ENCODE assay signal across 18 cellular contexts in the genomic region with DNA sequence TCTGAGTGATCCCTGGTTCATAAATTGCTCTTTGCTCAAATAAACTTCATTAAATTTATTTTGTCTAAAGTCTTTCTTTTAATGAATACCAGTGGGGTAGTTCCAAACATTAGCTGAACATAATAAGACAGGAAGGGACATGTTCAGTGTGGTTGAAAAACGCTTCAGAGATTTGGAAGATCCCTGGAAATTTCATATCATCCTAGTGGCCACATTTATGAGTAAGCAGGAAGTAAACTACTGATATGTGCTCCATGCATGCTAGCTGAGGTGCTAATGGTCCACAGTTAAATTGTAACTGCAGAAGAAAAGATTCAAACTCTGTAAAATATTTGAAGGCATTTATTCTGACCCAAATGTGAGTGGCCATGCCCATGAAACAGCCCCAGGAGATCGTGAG.
DNase-seq lines count a peak whose midpoint lies in the region; FAIRE-seq and TF ChIP-seq lines count a peak whose summit lies in the region.
"Had no signal": no experiment of that assay in that cellular context is flagged by ENCODE, and none has a peak within 500 bp of the region (broad histone marks: within the 10 kb centered on the region; RNA-seq: fewer than 3 reads in every experiment).

No MANE protein-coding gene starts in this region.

- H4K20me1 ChIP-seq in SU-DHL-6 (ENCODE audit: low read depth, low read length) = no peaks in the 10 kb centered on the region

- H3K4me3 ChIP-seq in SU-DHL-6 (ENCODE audit: insufficient read depth, low read length, poor library complexity, severe bottlenecking) = no peak overlapping the region
- H3K4me3 ChIP-seq in small intestine (ENCODE audit: low read depth in 1 of 2, low read length in 2 of 2) = no peak overlapping the region
- H3K4me3 ChIP-seq: GM12878, K562 had no signal

- TF ChIP-seq CTCF in SU-DHL-6 (IDR thresholded peaks at IDR 0.05; ENCODE audit: insufficient read depth, low read length, poor library complexity, severe bottlenecking) = no peak

- no peak overlapping the region for H3K4me2 ChIP-seq in SU-DHL-6 (ENCODE audit: low read depth, low read length, poor library complexity, severe bottlenecking)

- no peaks in the 10 kb centered on the region for H3K9me2 ChIP-seq in SU-DHL-6 (replicated peaks; ENCODE audit: insufficient read depth, low read length)

- DNase-seq in NCI-H226 (peak; percentile 34), glomerular visceral epithelial cell (ENCODE audit: extremely low spot score) (peak; percentile 35), small intestine (peak; percentile 27), DMS79 (lab: John Stamatoyannopoulos, UW) (no peak), middle frontal gyrus (ENCODE audit: extremely low spot score, low spot score) (no peak)
- DNase-seq in activated effector memory CD4-positive, alpha-beta T cell treated with anti-CD3 and anti-CD28 coated beads, Interleukin-2, amount 50 U/mL, for 16 hours = no peak
- DNase-seq: CD4-positive, CD25-positive, alpha-beta regulatory T cell; DND-41; HCEC 1CT; NCI-H1436; NCI-H2029 treated with DMSO at 0.1 percent for 48 hours; NCI-H2171 treated with DMSO at 0.1 percent for 48 hours; NCI-H510A; NCI-H774 had no signal

- H3K27me3 ChIP-seq in SU-DHL-6 (ENCODE audit: low read length) (no peaks in the 10 kb centered on the region), small intestine (ENCODE audit: control insufficient read depth in 2 of 2, insufficient read depth in 2 of 2, low read length in 2 of 2) (no peaks in the 10 kb centered on the region)

- FAIRE-seq in small intestine (lab: Jason Lieb, UNC) = no peak
- FAIRE-seq: G401.6, GM12878, K562 had no signal

- H3K9ac ChIP-seq in SU-DHL-6 (ENCODE audit: low read length) = no peak overlapping the region

- H3K9me3 ChIP-seq in SU-DHL-6 (ENCODE audit: insufficient read depth, low read length) = no peaks in the 10 kb centered on the region
- no peaks in the 10 kb centered on the region for H3K9me3 ChIP-seq in small intestine (ENCODE audit: control insufficient read depth, low read depth)

- 11 to 39% (median 23%) methylated on average over 2 of the region's 2 CpGs for WGBS in small intestine, 3 donors

- peak overlapping the region; percentile 45 for H2AFZ ChIP-seq in SU-DHL-6 (ENCODE audit: low read depth, low read length, severe bottlenecking)

- peaks cover 0 to 3% of the 10 kb centered on the region in 2 donors for H3K4me1 ChIP-seq in small intestine (ENCODE audit: control insufficient read depth in 2 of 2, insufficient read depth in 1 of 2, low read depth in 1 of 2, low read length in 1 of 2)

- H3F3A ChIP-seq in SU-DHL-6 (ENCODE audit: insufficient read depth) = no peaks in the 10 kb centered on the region

- H3K36me3 ChIP-seq in SU-DHL-6 (ENCODE audit: low read length) (no peaks in the 10 kb centered on the region), small intestine (ENCODE audit: control insufficient read depth in 2 of 2, insufficient read depth in 2 of 2, low read length in 2 of 2) (no peaks in the 10 kb centered on the region)

- no peaks in the 10 kb centered on the region for H3K79me2 ChIP-seq in SU-DHL-6 (ENCODE audit: insufficient read depth, low read length)

- no peak overlapping the region for H3K27ac ChIP-seq in SU-DHL-6 (ENCODE audit: low read depth, low read length)
- no peak overlapping the region for H3K27ac ChIP-seq in small intestine (ENCODE audit: low read depth in 1 of 2, low read length in 1 of 2)

Comparison
In these comparisons a context has a peak if more than half of its experiments do, and no peak if none do; other contexts are left out.
1. DNase-seq: peak in NCI-H226 (single experiment), glomerular visceral epithelial cell (single experiment) and small intestine (single experiment); none in DMS79 (single experiment), middle frontal gyrus (single experiment) and activated effector memory CD4-positive, alpha-beta T cell treated with anti-CD3 and anti-CD28 coated beads, Interleukin-2, amount 50 U/mL, for 16 hours (single experiment).